ENCODE assay signal across 12 cellular contexts in genomic region chr16:50297301-50298074, GRCh38. TPM values are rescaled to one million over a fixed set of nuclear protein-coding genes. Genes with fewer than 3 reads are reported as not detected.
DNase-seq lines count a peak whose midpoint lies in the region; ATAC-seq, FAIRE-seq and TF ChIP-seq lines count a peak whose summit lies in the region.
"Had no signal": no experiment of that assay in that cellular context is flagged by ENCODE, and none has a peak within 500 bp of the region (broad histone marks: within the 10 kb centered on the region; RNA-seq: fewer than 3 reads in every experiment).

No MANE protein-coding gene starts in this region.

- H3K23me2 ChIP-seq in H1 (ENCODE audit: low read depth, low read length), result no peaks in the 10 kb centered on the region

- DNase-seq in NCI-H748 (lab: John Stamatoyannopoulos, UW; ENCODE audit: unreplicated experiment) (peak; percentile 23), NCI-H748 treated with DMSO at 0.1 percent for 48 hours (lab: John Stamatoyannopoulos, UW) (no peak), NCI-H69 (lab: John Stamatoyannopoulos, UW) (peak; percentile 88), H1 (ENCODE audit: low read depth in 1 of 2, low spot score in 2 of 2) (no peak), posterior vena cava (ENCODE audit: low spot score) (peak; percentile 67), amniotic stem cell (lab: John Stamatoyannopoulos, UW) (no peak)
- DNase-seq: activated CD8-positive, alpha-beta memory T cell treated with anti-CD3 and anti-CD28 coated beads, Interleukin-2, amount 50 U/mL, for 48 hours; NCI-H1436 treated with DMSO at 0.1 percent for 48 hours had no signal

- no peak for FAIRE-seq in H1 (lab: Jason Lieb, UNC)
- FAIRE-seq: A549, frontal cortex had no signal

- intact Hi-C loops in posterior vena cava (cut with DNase I), result no loop called here

- CTCF ChIA-PET in H1 (lab: Charles Lee; ENCODE audit: partially characterized antibody), result interaction anchor here (0.6 to 1.9 kb wide), 6 partner anchors 11 to 87 kb away, joined by 3 to 11 read pairs (median 3); no protein-coding TSS in a partner anchor

- no peak for TF ChIP-seq EP300 in H1 (IDR thresholded peaks at IDR 0.05; ENCODE audit: borderline replicate concordance in 1 of 2, low read depth in 2 of 2, low read length in 2 of 2)

- H3K79me2 ChIP-seq in H1 (ENCODE audit: control insufficient read depth in 1 of 2, insufficient read depth in 2 of 2, low read length in 2 of 2), result no peaks in the 10 kb centered on the region

- H3K9ac ChIP-seq in H1 (replicated peaks in 1 of 4; ENCODE audit: extremely low read depth in 1 of 4, low read depth in 3 of 4, low read length in 3 of 4), result no peak overlapping the region

- ATAC-seq in HG03135 (IDR thresholded peaks at IDR 0.05; ENCODE audit: unreplicated experiment) (no peak), esophagus mucosa (no peak)
- ATAC-seq: A549 had no signal

- H3K4me1 ChIP-seq in H1 (replicated peaks in 1 of 4; ENCODE audit: control insufficient read depth in 3 of 4, insufficient read depth in 4 of 4, low read length in 3 of 4), result peaks cover 0 to 3% (median 0%) of the 10 kb centered on the region in 4 experiments; a peak in 1 of 7 replicates

- no peaks in the 10 kb centered on the region for H3K27me3 ChIP-seq in H1 (replicated peaks in 1 of 4; ENCODE audit: control insufficient read depth in 3 of 4, extremely low read depth in 1 of 4, insufficient read depth in 3 of 4, low read length in 3 of 4)

- H3K56ac ChIP-seq in H1 (replicated peaks; ENCODE audit: insufficient read length, low read depth, low read length), result no peak overlapping the region

- no peak overlapping the region for H3K27ac ChIP-seq in H1 (ENCODE audit: low read depth, low read length)
- H3K27ac ChIP-seq: A549 had no signal

- peaks cover 0 to 2% of the 10 kb centered on the region in 2 experiments for H4K20me1 ChIP-seq in H1 (replicated peaks in 1 of 2; ENCODE audit: control insufficient read depth in 1 of 2, insufficient read depth in 2 of 2, low read length in 2 of 2)

- no peaks in the 10 kb centered on the region for H3K79me1 ChIP-seq in H1 (ENCODE audit: low read depth, low read length)

- H4K5ac ChIP-seq in H1 (ENCODE audit: insufficient read length, low read depth, low read length), result no peak overlapping the region

- H3K18ac ChIP-seq in H1 (ENCODE audit: extremely low read depth, low read length), result no peak overlapping the region

- no peak for TF ChIP-seq POLR2A in H1 (IDR thresholded peaks at IDR 0.05; ENCODE audit: control extremely low read depth in 1 of 2, low read depth in 2 of 2, low read length in 2 of 2)

- H3K9me3 ChIP-seq in H1 (ENCODE audit: insufficient read depth in 2 of 2, low read depth in 1 of 2, low read length in 1 of 2), result no peaks in the 10 kb centered on the region
- H3K9me3 ChIP-seq: A549 had no signal

- no peak overlapping the region for H3K23ac ChIP-seq in H1 (ENCODE audit: insufficient read length)

- no peak overlapping the region for H2AK5ac ChIP-seq in H1 (ENCODE audit: low read depth, low read length)

- H3K4me2 ChIP-seq in H1 (ENCODE audit: insufficient read depth in 1 of 2, low read depth in 2 of 2, low read length in 2 of 2), result no peak overlapping the region
- H3K4me2 ChIP-seq: A549 had no signal

- TF ChIP-seq CTCF in H1 (IDR thresholded peaks at IDR 0.05; ENCODE audit: control extremely low read depth in 1 of 3, insufficient read depth in 1 of 3, low read depth in 1 of 3, low read length in 3 of 3), result no peak

- no peak overlapping the region for H4K8ac ChIP-seq in H1 (ENCODE audit: extremely low read depth, insufficient read depth, low read length)

- H2AFZ ChIP-seq in H1 (ENCODE audit: low read length), result no peak overlapping the region

- no peak overlapping the region for H2BK5ac ChIP-seq in H1 (ENCODE audit: low read depth, low read length)

- POLR2A ChIA-PET in H1 (lab: Charles Lee; ENCODE audit: partially characterized antibody), result interaction anchor here (2.0 kb wide), 1 partner anchor 11 kb away, joined by 4 read pairs; no protein-coding TSS in a partner anchor

- no peak overlapping the region for H3K14ac ChIP-seq in H1 (ENCODE audit: insufficient read length)

- H4K91ac ChIP-seq in H1 (replicated peaks; ENCODE audit: insufficient read length, low read length), result peak overlapping the region; percentile 42

- no peak overlapping the region for H3K4me3 ChIP-seq in H1 (ENCODE audit: extremely low read depth in 1 of 4, insufficient read depth in 2 of 4, low read depth in 3 of 4, low read length in 4 of 4)
- H3K4me3 ChIP-seq: A549 had no signal

- TF ChIP-seq RAD21 in H1 (IDR thresholded peaks at IDR 0.05 in 1 of 2, conservative IDR thresholded peaks at IDR 0.05 in 1 of 2; ENCODE audit: low read depth in 2 of 2, low read length in 2 of 2), result no peak

- 91% methylated on average over 15 of the region's 15 CpGs; no CpG with 5 or more reads in 1 of the 2 experiments for WGBS in H1 (ENCODE audit: extremely low coverage in 1 of 2, insufficient coverage in 1 of 2, insufficient read length in 1 of 2, insufficient replicate concordance in 2 of 2, low coverage in 1 of 2, low lambda C conversion rate in 2 of 2, missing lambda C conversion rate in 1 of 2), 2 experiments

- H2BK120ac ChIP-seq in H1 (replicated peaks; ENCODE audit: low read depth, low read length), result no peak overlapping the region

- no peak overlapping the region for H2BK20ac ChIP-seq in H1 (ENCODE audit: low read length)

- H2BK15ac ChIP-seq in H1 (ENCODE audit: low read length), result no peak overlapping the region

- H3K36me3 ChIP-seq in H1 (ENCODE audit: control insufficient read depth in 2 of 4, insufficient read depth in 4 of 4, low read length in 3 of 4), result no peaks in the 10 kb centered on the region

- no peak overlapping the region for H3K4ac ChIP-seq in H1 (replicated peaks; ENCODE audit: insufficient read length, low read depth, low read length)

- no peak overlapping the region for H2BK12ac ChIP-seq in H1 (ENCODE audit: low read depth, low read length)

TF ChIP-seq in H1, 55 proteins besides CTCF, POLR2A, EP300 and RAD21:
- TF ChIP-seq USF2 (IDR thresholded peaks at IDR 0.05; ENCODE audit: low read length) (no peak), RFX5 (IDR thresholded peaks at IDR 0.05; ENCODE audit: borderline replicate concordance, low read depth, low read length) (no peak), RNF2 (IDR thresholded peaks at IDR 0.05; ENCODE audit: borderline replicate concordance, low read depth, low read length, missing control alignments, poor library complexity, severe bottlenecking) (no peak), SIX5 (IDR thresholded peaks at IDR 0.05; ENCODE audit: low read depth, low read length) (no peak), HDAC6 (IDR thresholded peaks at IDR 0.05; ENCODE audit: low read depth, low read length) (no peak), HDAC2 (IDR thresholded peaks at IDR 0.05; ENCODE audit: borderline replicate concordance in 1 of 2, low read depth in 2 of 2, low read length in 2 of 2) (no peak), TBP (IDR thresholded peaks at IDR 0.05; ENCODE audit: low read depth, low read length) (no peak), EGR1 (IDR thresholded peaks at IDR 0.05; ENCODE audit: borderline replicate concordance, low read depth, low read length) (no peak), CREB1 (IDR thresholded peaks at IDR 0.05) (no peak), TAF1 (IDR thresholded peaks at IDR 0.05; ENCODE audit: low read depth, low read length) (no peak), KDM1A (IDR thresholded peaks at IDR 0.05; ENCODE audit: borderline replicate concordance, low read length) (no peak), POLR2AphosphoS5 (IDR thresholded peaks at IDR 0.05; ENCODE audit: low read depth, low read length) (no peak), PHF8 (conservative IDR thresholded peaks at IDR 0.05; ENCODE audit: low read depth, low read length) (no peak)

RNA-seq across cellular contexts. Expression of gene ADCY7, which starts 31.1 kb away (rescaled TPM):
- 4.7 and 5.1 TPM in 2 replicates for total RNA-seq in H1 (2021; fragmentation: NEBNext Ultra II Directional; extraction: Animal tissue kit (Norgen Biotek cat#: 25700))
- polyA plus RNA-seq in H1 (2011; rRNA removed), result 2.4 and 5.5 TPM in 2 replicates
- polyA plus RNA-seq in H1 (2011; cell fraction: cytosol; rRNA removed), result 4.9 TPM
- 13.5 TPM for polyA plus RNA-seq in H1 (2011; cell fraction: nucleus; rRNA removed)
- 2.0 to 4.3 TPM (median 2.9 TPM) in 4 replicates for polyA plus RNA-seq in H1 (2012, experiment 1 of 2)
- polyA plus RNA-seq in H1 (2012, experiment 2 of 2), result 0.45 TPM
- polyA plus RNA-seq in H1 (2013, experiment 1 of 2), result 1.8 TPM
- polyA plus RNA-seq in H1 (2013, experiment 2 of 2), result 1.7 TPM
- 6.9 and 7.2 TPM in 2 replicates for polyA minus RNA-seq in H1 (2011; rRNA and poly(A)+ RNA removed)
- polyA minus RNA-seq in H1 (2011; cell fraction: cytosol; rRNA and poly(A)+ RNA removed), result 7.3 TPM
- polyA minus RNA-seq in H1 (2011; cell fraction: nucleus; rRNA and poly(A)+ RNA removed), result 6.4 TPM
- total RNA-seq in posterior vena cava, result 10 to 100 TPM; 31.3 to 50.2 TPM
- 26.8 TPM for total RNA-seq in esophagus mucosa

Comparison
In these comparisons a context has a peak if more than half of its experiments do, and no peak if none do; other contexts are left out.
1. DNase-seq: peak in NCI-H748 (single experiment), NCI-H69 (single experiment) and posterior vena cava (single experiment); none in NCI-H748 treated with DMSO at 0.1 percent for 48 hours (single experiment), H1 (0 of 2) and amniotic stem cell (single experiment).